8 cellular contexts compared by ENCODE assay signal in the genomic region with DNA sequence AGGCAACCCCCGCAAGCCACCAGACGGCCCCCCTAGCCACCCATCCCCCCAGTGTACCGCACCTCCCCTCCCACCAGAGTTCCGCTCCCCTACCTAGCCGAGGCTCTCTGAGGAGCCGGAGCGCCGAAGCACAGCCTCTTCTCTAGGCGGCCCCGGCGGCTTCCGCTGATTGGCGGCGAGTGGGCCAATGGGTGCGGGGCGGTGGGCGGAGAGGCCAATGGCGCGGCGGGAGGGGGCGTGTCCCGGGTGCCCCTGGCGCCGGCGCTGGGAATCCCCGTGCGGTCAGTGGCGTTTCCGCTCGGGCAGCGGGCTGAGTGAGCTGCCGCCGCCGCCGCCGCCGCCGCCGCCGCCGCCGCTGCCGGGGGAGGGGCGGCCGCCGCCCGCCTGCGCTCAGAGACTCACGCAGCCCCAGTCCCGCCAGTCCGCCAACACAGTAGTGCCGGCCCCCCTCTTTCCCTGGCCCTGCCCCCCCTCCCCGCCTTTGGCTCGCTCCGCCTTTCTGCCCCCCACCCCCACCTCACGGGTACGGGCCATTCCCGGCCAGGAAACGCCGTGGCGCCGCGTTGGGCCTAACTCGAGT. TPM values are rescaled to one million over a fixed set of nuclear protein-coding genes. Genes with fewer than 3 reads are reported as not detected.
DNase-seq lines count a peak whose midpoint lies in the region; ATAC-seq, FAIRE-seq and TF ChIP-seq lines count a peak whose summit lies in the region.

A gene with protein sequence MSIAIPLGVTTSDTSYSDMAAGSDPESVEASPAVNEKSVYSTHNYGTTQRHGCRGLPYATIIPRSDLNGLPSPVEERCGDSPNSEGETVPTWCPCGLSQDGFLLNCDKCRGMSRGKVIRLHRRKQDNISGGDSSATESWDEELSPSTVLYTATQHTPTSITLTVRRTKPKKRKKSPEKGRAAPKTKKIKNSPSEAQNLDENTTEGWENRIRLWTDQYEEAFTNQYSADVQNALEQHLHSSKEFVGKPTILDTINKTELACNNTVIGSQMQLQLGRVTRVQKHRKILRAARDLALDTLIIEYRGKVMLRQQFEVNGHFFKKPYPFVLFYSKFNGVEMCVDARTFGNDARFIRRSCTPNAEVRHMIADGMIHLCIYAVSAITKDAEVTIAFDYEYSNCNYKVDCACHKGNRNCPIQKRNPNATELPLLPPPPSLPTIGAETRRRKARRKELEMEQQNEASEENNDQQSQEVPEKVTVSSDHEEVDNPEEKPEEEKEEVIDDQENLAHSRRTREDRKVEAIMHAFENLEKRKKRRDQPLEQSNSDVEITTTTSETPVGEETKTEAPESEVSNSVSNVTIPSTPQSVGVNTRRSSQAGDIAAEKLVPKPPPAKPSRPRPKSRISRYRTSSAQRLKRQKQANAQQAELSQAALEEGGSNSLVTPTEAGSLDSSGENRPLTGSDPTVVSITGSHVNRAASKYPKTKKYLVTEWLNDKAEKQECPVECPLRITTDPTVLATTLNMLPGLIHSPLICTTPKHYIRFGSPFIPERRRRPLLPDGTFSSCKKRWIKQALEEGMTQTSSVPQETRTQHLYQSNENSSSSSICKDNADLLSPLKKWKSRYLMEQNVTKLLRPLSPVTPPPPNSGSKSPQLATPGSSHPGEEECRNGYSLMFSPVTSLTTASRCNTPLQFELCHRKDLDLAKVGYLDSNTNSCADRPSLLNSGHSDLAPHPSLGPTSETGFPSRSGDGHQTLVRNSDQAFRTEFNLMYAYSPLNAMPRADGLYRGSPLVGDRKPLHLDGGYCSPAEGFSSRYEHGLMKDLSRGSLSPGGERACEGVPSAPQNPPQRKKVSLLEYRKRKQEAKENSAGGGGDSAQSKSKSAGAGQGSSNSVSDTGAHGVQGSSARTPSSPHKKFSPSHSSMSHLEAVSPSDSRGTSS (N-terminal part only) (plus strand): TSS at position 285 of the 580 bp plus-strand sequence. CDS start 31,324 bp downstream, outside the sequence.

- H3K4me2 ChIP-seq in smooth muscle cell: peak within 1 kb of the TSS; percentile 92

- peak within 1 kb of the TSS; percentile 100 for H3K27ac Mint-ChIP-seq in WTC11

- H3K79me2 ChIP-seq in smooth muscle cell (ENCODE audit: low read depth): peaks cover 84% of the 10 kb centered on the region

- POLR2A ChIA-PET in AG04450 (lab: Yijun Ruan, JAX) (interaction anchor here (0.7 to 4.1 kb wide), 21 partner anchors 8 to 1140 kb away, joined by 3 to 57 read pairs (median 6); a partner anchor contains a TSS), WTC11 (lab: Charles Lee) (interaction anchor here (0.5 to 4.6 kb wide), 9 partner anchors 10 to 334 kb away, joined by 3 to 36 read pairs (median 4); a partner anchor contains a TSS)

- under 1% methylated on average over 39 of the region's 64 CpGs for WGBS in smooth muscle cell (ENCODE audit: low lambda C conversion rate)

- ATAC-seq in GM18907 (IDR thresholded peaks at IDR 0.05; ENCODE audit: unreplicated experiment) (peak; percentile 68), HG03139 (IDR thresholded peaks at IDR 0.05; ENCODE audit: unreplicated experiment) (peak; percentile 47), WTC11 (peak; percentile 67)

- H4K20me1 ChIP-seq in smooth muscle cell (ENCODE audit: low read depth): peaks cover 79% of the 10 kb centered on the region

- H3K4me3 Mint-ChIP-seq in WTC11: peak within 1 kb of the TSS; percentile 100

- H3K9me3 ChIP-seq in AG04450 (ENCODE audit: control insufficient read depth, insufficient read depth, low read length) (no peaks in the 10 kb centered on the region), smooth muscle cell (replicated peaks; ENCODE audit: low read depth) (no peaks in the 10 kb centered on the region)

- peaks cover 21% of the 10 kb centered on the region for H3F3A ChIP-seq in smooth muscle cell (ENCODE audit: low read depth)

- FAIRE-seq in bronchial epithelial cell (lab: Jason Lieb, UNC): no peak

- H3K36me3 Mint-ChIP-seq in WTC11: peaks cover 32% of the 10 kb centered on the region

- peak within 1 kb of the TSS; percentile 100 for H3K9ac ChIP-seq in smooth muscle cell (ENCODE audit: low read depth)

- H3K4me1 ChIP-seq in smooth muscle cell (ENCODE audit: low read depth): peaks cover 58% of the 10 kb centered on the region

- DNase-seq in AG04450 (ENCODE audit: low read depth, low spot score) (peak; percentile 91), NCI-H2227 treated with DMSO at 0.1 percent for 48 hours (lab: John Stamatoyannopoulos, UW) (peak; percentile 88), WTC11 (ENCODE audit: low spot score) (peak; percentile 99), bronchial epithelial cell (ENCODE audit: low read depth) (peak; percentile 80), iPS-NIHi11 (ENCODE audit: low spot score) (peak; percentile 90), smooth muscle cell (lab: John Stamatoyannopoulos, UW; ENCODE audit: unreplicated experiment) (peak; percentile 97)

- no peak within 1 kb of the TSS for H2AFZ ChIP-seq in smooth muscle cell (ENCODE audit: low read depth)

- H3K27me3 ChIP-seq in AG04450 (ENCODE audit: control insufficient read depth, insufficient read depth, low read length) (no peaks in the 10 kb centered on the region), bronchial epithelial cell (ENCODE audit: control insufficient read depth, insufficient read depth, low read length) (no peaks in the 10 kb centered on the region), smooth muscle cell (ENCODE audit: low read depth) (no peaks in the 10 kb centered on the region)

- H3K27ac ChIP-seq in AG04450 (ENCODE audit: low read depth, low read length) (peak within 1 kb of the TSS; percentile 99), smooth muscle cell (ENCODE audit: low read depth) (peak within 1 kb of the TSS; percentile 100)

- H3K36me3 ChIP-seq in bronchial epithelial cell (ENCODE audit: control insufficient read depth, insufficient read depth, low read length) (peaks cover 12% of the 10 kb centered on the region), smooth muscle cell (ENCODE audit: low read depth) (no peaks in the 10 kb centered on the region)

- no peaks in the 10 kb centered on the region for H3K9me3 Mint-ChIP-seq in WTC11

- CTCF ChIA-PET in AG04450 (lab: Charles Lee): interaction anchor here (0.6 kb wide), 1 partner anchor 10 kb away, joined by 5 read pairs; no protein-coding TSS in a partner anchor
- CTCF ChIA-PET in WTC11 (lab: Charles Lee): interaction anchor here (0.8 to 3.7 kb wide), 4 partner anchors 25 to 409 kb away, joined by 3 to 13 read pairs (median 6); no protein-coding TSS in a partner anchor

- no peaks in the 10 kb centered on the region for H3K27me3 Mint-ChIP-seq in WTC11 (ENCODE audit: low read depth)

- H3K4me1 Mint-ChIP-seq in WTC11: peaks cover 54% of the 10 kb centered on the region

- H3K4me3 ChIP-seq in AG04450 (ENCODE audit: low read depth, low read length): peak within 1 kb of the TSS; percentile 97
- peak within 1 kb of the TSS; percentile 96 for H3K4me3 ChIP-seq in bronchial epithelial cell (ENCODE audit: low read depth, low read length)
- H3K4me3 ChIP-seq in smooth muscle cell: peak within 1 kb of the TSS; percentile 94

- TF ChIP-seq CTCF in AG04450 (IDR thresholded peaks at IDR 0.05; ENCODE audit: low read depth, low read length) (no peak), WTC11 (IDR thresholded peaks at IDR 0.05) (no peak), bronchial epithelial cell (IDR thresholded peaks at IDR 0.05; ENCODE audit: insufficient read depth, low read length, severe bottlenecking) (no peak), smooth muscle cell (IDR thresholded peaks at IDR 0.05; ENCODE audit: borderline replicate concordance, insufficient read depth, poor library complexity, severe bottlenecking) (no peak)

TF ChIP-seq in WTC11, 78 proteins besides CTCF, POLR2A, EP300 and RAD21:
- TF ChIP-seq ZNF263 (CRISPR knock-in tag; IDR thresholded peaks at IDR 0.05; ENCODE audit: low read depth) (no peak), CBFB (CRISPR knock-in tag; IDR thresholded peaks at IDR 0.05; ENCODE audit: low read depth) (0 out of 2 replicates have a peak, but pooled peaks have one; percentile 70), TP53 (CRISPR knock-in tag; IDR thresholded peaks at IDR 0.05) (peak; percentile 37; the same call in 1 of the 2 replicates), NFYB (CRISPR knock-in tag; conservative IDR thresholded peaks at IDR 0.05; ENCODE audit: low read depth) (peak; percentile 63), MYBL2 (CRISPR knock-in tag; IDR thresholded peaks at IDR 0.05) (0 out of 2 replicates have a peak, but pooled peaks have one; percentile 11), IRF2 (CRISPR knock-in tag; IDR thresholded peaks at IDR 0.05; ENCODE audit: borderline replicate concordance, low read depth) (no peak)
- TF ChIP-seq, protein P1, sequence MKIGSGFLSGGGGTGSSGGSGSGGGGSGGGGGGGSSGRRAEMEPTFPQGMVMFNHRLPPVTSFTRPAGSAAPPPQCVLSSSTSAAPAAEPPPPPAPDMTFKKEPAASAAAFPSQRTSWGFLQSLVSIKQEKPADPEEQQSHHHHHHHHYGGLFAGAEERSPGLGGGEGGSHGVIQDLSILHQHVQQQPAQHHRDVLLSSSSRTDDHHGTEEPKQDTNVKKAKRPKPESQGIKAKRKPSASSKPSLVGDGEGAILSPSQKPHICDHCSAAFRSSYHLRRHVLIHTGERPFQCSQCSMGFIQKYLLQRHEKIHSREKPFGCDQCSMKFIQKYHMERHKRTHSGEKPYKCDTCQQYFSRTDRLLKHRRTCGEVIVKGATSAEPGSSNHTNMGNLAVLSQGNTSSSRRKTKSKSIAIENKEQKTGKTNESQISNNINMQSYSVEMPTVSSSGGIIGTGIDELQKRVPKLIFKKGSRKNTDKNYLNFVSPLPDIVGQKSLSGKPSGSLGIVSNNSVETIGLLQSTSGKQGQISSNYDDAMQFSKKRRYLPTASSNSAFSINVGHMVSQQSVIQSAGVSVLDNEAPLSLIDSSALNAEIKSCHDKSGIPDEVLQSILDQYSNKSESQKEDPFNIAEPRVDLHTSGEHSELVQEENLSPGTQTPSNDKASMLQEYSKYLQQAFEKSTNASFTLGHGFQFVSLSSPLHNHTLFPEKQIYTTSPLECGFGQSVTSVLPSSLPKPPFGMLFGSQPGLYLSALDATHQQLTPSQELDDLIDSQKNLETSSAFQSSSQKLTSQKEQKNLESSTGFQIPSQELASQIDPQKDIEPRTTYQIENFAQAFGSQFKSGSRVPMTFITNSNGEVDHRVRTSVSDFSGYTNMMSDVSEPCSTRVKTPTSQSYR (CRISPR knock-in tag; IDR thresholded peaks at IDR 0.05): 0 out of 2 replicates have a peak, but pooled peaks have one; percentile 4

RNA-seq across cellular contexts. Expression of the gene that starts here (rescaled TPM):
- polyA plus RNA-seq in AG04450 (2011; rRNA removed) (62.4 and 75.0 TPM in 2 replicates), smooth muscle cell (133 and 134 TPM in 2 replicates)
- 117 and 140 TPM in 2 replicates for polyA minus RNA-seq in AG04450 (2011; rRNA and poly(A)+ RNA removed)
- total RNA-seq in WTC11 (2021) (247 to 279 TPM (median 268 TPM) in 3 replicates), bronchial epithelial cell (44.5 and 53.7 TPM in 2 replicates), smooth muscle cell (107 and 122 TPM in 2 replicates)

Comparison
In these comparisons a context has a peak if more than half of its experiments do, and no peak if none do; other contexts are left out.
1. Peak in every context shown above with its lines: DNase-seq, ATAC-seq, H3K4me3 ChIP-seq and H3K27ac ChIP-seq.